ENCODE assay signal across 8 cellular contexts in genomic region chr14:39717000-39717399, GRCh38.
"Had no signal": no experiment of that assay in that cellular context is flagged by ENCODE, and none has a peak within 500 bp of the region (broad histone marks: within the 10 kb centered on the region; RNA-seq: fewer than 3 reads in every experiment).

No MANE protein-coding gene starts in this region.

- FAIRE-seq: G401.6, GM12878, GM12891, GM12892, GM18507, GM19239 had no signal

- H3K4me3 ChIP-seq: GM12878 had no signal

- DNase-seq: GDM1, GF-D8 had no signal

- ATAC-seq: GM12878 had no signal
